Comparison of ENCODE assay signal across 1 cellular context in the genomic region with DNA sequence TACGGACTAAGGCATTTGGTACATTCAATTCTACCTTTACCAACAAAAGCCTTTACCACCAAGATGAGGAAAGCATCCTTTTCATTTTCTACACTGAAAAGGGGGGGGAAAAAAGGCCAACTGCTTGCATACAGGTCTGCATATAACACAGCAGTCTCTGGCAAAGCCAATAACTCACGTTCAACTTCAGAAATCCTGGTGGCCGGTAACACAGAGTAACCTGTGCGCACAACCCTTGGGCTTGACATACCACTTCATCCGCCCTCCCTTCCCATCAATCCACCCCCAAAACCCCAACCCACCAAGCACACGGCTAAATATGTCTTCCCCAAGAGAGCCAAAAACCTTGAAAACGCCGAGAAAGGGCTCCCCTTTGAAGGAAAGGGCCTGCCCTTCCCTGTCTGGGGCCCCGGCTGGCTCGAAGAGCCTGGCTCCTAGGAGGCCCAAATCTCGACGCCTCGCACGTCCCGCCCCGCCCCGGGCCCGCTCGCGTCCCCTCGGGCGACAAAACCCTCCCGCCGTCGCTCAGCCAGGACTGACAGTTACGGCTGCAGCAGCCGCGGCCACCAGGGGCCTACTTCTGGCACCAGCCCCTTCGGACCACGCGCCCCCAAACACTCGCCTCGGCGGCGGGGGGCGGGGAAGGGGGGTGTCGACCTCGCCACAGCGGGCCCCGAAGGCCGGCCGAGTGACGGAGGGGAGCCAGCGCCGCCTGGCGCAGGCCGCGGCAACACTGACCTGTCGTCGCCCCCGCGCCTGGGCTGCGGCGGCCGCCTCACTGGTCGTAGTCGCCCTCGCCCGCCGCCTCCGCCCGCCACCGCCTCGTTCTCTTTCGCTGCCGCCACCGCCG.
TF ChIP-seq lines count a peak whose summit lies in the region.

No MANE protein-coding gene starts in this region.

TF ChIP-seq in HepG2, 621 proteins besides CTCF, POLR2A, EP300 and RAD21 (continued from another document and continues in another):
- TF ChIP-seq, protein P1, sequence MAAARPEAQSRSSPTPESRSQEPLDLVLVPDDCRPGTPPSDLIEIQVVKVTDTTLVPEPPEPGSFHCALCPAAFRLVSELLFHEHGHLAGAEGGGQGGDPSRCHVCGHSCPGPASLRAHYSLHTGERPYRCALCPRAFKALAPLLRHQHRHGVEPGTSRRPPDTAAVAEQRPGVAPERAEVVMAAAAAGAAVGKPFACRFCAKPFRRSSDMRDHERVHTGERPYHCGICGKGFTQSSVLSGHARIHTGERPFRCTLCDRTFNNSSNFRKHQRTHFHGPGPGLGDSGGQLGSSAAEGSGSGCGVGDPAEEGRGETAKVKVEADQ (CRISPR knock-in tag; IDR thresholded peaks at IDR 0.05; ENCODE audit: borderline replicate concordance): 0 out of 2 replicates have a peak, but pooled peaks have one; percentile 35
- TF ChIP-seq, protein P2, sequence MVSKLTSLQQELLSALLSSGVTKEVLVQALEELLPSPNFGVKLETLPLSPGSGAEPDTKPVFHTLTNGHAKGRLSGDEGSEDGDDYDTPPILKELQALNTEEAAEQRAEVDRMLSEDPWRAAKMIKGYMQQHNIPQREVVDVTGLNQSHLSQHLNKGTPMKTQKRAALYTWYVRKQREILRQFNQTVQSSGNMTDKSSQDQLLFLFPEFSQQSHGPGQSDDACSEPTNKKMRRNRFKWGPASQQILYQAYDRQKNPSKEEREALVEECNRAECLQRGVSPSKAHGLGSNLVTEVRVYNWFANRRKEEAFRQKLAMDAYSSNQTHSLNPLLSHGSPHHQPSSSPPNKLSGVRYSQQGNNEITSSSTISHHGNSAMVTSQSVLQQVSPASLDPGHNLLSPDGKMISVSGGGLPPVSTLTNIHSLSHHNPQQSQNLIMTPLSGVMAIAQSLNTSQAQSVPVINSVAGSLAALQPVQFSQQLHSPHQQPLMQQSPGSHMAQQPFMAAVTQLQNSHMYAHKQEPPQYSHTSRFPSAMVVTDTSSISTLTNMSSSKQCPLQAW (CRISPR knock-in tag; IDR thresholded peaks at IDR 0.05): peak; percentile 59; the same call in 1 of the 2 replicates
- no peak for TF ChIP-seq RXRB (CRISPR knock-in tag; IDR thresholded peaks at IDR 0.05; ENCODE audit: borderline replicate concordance)
- TF ChIP-seq ZNF337 (CRISPR knock-in tag; IDR thresholded peaks at IDR 0.05; ENCODE audit: borderline replicate concordance, low read depth): no peak
- peak; percentile 84 for TF ChIP-seq ZFX (CRISPR knock-in tag; IDR thresholded peaks at IDR 0.05; ENCODE audit: low read depth)
- peak; percentile 84 for TF ChIP-seq ASH2L (IDR thresholded peaks at IDR 0.05; ENCODE audit: insufficient read length, low read depth, low read length)
- TF ChIP-seq, protein P3, sequence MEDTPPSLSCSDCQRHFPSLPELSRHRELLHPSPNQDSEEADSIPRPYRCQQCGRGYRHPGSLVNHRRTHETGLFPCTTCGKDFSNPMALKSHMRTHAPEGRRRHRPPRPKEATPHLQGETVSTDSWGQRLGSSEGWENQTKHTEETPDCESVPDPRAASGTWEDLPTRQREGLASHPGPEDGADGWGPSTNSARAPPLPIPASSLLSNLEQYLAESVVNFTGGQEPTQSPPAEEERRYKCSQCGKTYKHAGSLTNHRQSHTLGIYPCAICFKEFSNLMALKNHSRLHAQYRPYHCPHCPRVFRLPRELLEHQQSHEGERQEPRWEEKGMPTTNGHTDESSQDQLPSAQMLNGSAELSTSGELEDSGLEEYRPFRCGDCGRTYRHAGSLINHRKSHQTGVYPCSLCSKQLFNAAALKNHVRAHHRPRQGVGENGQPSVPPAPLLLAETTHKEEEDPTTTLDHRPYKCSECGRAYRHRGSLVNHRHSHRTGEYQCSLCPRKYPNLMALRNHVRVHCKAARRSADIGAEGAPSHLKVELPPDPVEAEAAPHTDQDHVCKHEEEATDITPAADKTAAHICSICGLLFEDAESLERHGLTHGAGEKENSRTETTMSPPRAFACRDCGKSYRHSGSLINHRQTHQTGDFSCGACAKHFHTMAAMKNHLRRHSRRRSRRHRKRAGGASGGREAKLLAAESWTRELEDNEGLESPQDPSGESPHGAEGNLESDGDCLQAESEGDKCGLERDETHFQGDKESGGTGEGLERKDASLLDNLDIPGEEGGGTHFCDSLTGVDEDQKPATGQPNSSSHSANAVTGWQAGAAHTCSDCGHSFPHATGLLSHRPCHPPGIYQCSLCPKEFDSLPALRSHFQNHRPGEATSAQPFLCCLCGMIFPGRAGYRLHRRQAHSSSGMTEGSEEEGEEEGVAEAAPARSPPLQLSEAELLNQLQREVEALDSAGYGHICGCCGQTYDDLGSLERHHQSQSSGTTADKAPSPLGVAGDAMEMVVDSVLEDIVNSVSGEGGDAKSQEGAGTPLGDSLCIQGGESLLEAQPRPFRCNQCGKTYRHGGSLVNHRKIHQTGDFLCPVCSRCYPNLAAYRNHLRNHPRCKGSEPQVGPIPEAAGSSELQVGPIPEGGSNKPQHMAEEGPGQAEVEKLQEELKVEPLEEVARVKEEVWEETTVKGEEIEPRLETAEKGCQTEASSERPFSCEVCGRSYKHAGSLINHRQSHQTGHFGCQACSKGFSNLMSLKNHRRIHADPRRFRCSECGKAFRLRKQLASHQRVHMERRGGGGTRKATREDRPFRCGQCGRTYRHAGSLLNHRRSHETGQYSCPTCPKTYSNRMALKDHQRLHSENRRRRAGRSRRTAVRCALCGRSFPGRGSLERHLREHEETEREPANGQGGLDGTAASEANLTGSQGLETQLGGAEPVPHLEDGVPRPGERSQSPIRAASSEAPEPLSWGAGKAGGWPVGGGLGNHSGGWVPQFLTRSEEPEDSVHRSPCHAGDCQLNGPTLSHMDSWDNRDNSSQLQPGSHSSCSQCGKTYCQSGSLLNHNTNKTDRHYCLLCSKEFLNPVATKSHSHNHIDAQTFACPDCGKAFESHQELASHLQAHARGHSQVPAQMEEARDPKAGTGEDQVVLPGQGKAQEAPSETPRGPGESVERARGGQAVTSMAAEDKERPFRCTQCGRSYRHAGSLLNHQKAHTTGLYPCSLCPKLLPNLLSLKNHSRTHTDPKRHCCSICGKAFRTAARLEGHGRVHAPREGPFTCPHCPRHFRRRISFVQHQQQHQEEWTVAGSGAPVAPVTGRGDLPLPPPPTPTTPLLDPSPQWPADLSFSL (CRISPR knock-in tag; IDR thresholded peaks at IDR 0.05): no peak
- 0 out of 2 replicates have a peak, but pooled peaks have one; percentile 57 for TF ChIP-seq ZNF709 (CRISPR knock-in tag; IDR thresholded peaks at IDR 0.05)
- TF ChIP-seq, protein P4, sequence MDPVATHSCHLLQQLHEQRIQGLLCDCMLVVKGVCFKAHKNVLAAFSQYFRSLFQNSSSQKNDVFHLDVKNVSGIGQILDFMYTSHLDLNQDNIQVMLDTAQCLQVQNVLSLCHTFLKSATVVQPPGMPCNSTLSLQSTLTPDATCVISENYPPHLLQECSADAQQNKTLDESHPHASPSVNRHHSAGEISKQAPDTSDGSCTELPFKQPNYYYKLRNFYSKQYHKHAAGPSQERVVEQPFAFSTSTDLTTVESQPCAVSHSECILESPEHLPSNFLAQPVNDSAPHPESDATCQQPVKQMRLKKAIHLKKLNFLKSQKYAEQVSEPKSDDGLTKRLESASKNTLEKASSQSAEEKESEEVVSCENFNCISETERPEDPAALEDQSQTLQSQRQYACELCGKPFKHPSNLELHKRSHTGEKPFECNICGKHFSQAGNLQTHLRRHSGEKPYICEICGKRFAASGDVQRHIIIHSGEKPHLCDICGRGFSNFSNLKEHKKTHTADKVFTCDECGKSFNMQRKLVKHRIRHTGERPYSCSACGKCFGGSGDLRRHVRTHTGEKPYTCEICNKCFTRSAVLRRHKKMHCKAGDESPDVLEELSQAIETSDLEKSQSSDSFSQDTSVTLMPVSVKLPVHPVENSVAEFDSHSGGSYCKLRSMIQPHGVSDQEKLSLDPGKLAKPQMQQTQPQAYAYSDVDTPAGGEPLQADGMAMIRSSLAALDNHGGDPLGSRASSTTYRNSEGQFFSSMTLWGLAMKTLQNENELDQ (CRISPR knock-in tag; IDR thresholded peaks at IDR 0.05; ENCODE audit: borderline replicate concordance): no peak
- TF ChIP-seq ZSCAN25 (CRISPR knock-in tag; IDR thresholded peaks at IDR 0.05): no peak
- no peak for TF ChIP-seq ZNF605 (CRISPR knock-in tag; IDR thresholded peaks at IDR 0.05)
- TF ChIP-seq, protein P5, sequence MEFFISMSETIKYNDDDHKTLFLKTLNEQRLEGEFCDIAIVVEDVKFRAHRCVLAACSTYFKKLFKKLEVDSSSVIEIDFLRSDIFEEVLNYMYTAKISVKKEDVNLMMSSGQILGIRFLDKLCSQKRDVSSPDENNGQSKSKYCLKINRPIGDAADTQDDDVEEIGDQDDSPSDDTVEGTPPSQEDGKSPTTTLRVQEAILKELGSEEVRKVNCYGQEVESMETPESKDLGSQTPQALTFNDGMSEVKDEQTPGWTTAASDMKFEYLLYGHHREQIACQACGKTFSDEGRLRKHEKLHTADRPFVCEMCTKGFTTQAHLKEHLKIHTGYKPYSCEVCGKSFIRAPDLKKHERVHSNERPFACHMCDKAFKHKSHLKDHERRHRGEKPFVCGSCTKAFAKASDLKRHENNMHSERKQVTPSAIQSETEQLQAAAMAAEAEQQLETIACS (CRISPR knock-in tag; IDR thresholded peaks at IDR 0.05): 0 out of 2 replicates have a peak, but pooled peaks have one; percentile 8
- TF ChIP-seq GZF1 (CRISPR knock-in tag; IDR thresholded peaks at IDR 0.05): 0 out of 2 replicates have a peak, but pooled peaks have one; percentile 48
- TF ChIP-seq, protein P6, sequence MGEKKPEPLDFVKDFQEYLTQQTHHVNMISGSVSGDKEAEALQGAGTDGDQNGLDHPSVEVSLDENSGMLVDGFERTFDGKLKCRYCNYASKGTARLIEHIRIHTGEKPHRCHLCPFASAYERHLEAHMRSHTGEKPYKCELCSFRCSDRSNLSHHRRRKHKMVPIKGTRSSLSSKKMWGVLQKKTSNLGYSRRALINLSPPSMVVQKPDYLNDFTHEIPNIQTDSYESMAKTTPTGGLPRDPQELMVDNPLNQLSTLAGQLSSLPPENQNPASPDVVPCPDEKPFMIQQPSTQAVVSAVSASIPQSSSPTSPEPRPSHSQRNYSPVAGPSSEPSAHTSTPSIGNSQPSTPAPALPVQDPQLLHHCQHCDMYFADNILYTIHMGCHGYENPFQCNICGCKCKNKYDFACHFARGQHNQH (CRISPR knock-in tag; IDR thresholded peaks at IDR 0.05): no peak
- TF ChIP-seq TBX2 (CRISPR knock-in tag; IDR thresholded peaks at IDR 0.05; ENCODE audit: borderline replicate concordance): peak; percentile 62; the same call in 1 of the 2 replicates
- TF ChIP-seq ZNF510 (CRISPR knock-in tag; IDR thresholded peaks at IDR 0.05; ENCODE audit: low read depth): no peak
- TF ChIP-seq NCOA5 (CRISPR knock-in tag; IDR thresholded peaks at IDR 0.05): no peak
- TF ChIP-seq, protein P7, sequence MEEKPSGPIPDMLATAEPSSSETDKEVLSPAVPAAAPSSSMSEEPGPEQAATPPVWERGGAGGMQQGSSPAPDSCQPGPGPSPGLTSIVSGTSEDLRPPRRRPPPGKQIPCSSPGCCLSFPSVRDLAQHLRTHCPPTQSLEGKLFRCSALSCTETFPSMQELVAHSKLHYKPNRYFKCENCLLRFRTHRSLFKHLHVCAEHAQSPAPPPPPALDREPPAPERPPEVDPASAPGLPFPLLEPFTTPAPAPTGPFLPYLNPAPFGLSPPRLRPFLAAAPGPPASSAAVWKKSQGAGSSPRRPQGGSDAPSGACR (CRISPR knock-in tag; IDR thresholded peaks at IDR 0.05): no peak; the same call in 1 of the 2 replicates
- TF ChIP-seq HNRNPK (IDR thresholded peaks at IDR 0.05; ENCODE audit: low read depth, low read length, poor library complexity, severe bottlenecking): peak; percentile 63
- TF ChIP-seq NR2F2 (IDR thresholded peaks at IDR 0.05; ENCODE audit: borderline replicate concordance, low read depth): no peak
- no peak for TF ChIP-seq ZNF562 (CRISPR knock-in tag; IDR thresholded peaks at IDR 0.05; ENCODE audit: borderline replicate concordance)
- TF ChIP-seq ZNF616 (CRISPR knock-in tag; IDR thresholded peaks at IDR 0.05; ENCODE audit: low read depth): no peak
- no peak for TF ChIP-seq PHB2 (IDR thresholded peaks at IDR 0.05; ENCODE audit: partially characterized antibody)
- TF ChIP-seq ZNF225 (CRISPR knock-in tag; IDR thresholded peaks at IDR 0.05): peak; percentile 23; the same call in 1 of the 2 replicates
- no peak for TF ChIP-seq ZNF354B (CRISPR knock-in tag; IDR thresholded peaks at IDR 0.05)
- TF ChIP-seq ZNF724P (CRISPR knock-in tag; IDR thresholded peaks at IDR 0.05; ENCODE audit: borderline replicate concordance): peak; percentile 48; the same call in 1 of the 2 replicates
- no peak for TF ChIP-seq BRCA1 (CRISPR knock-in tag; IDR thresholded peaks at IDR 0.05)
- TF ChIP-seq DMAP1 (CRISPR knock-in tag; IDR thresholded peaks at IDR 0.05): no peak
- TF ChIP-seq ZMYM4 (CRISPR knock-in tag; IDR thresholded peaks at IDR 0.05): peak; percentile 72
- TF ChIP-seq KAT7 (CRISPR knock-in tag; IDR thresholded peaks at IDR 0.05; ENCODE audit: borderline replicate concordance): no peak
- TF ChIP-seq ZNF761 (CRISPR knock-in tag; conservative IDR thresholded peaks at IDR 0.05): peak; percentile 43; the same call in 1 of the 2 replicates
- TF ChIP-seq ZNF274 (CRISPR knock-in tag; IDR thresholded peaks at IDR 0.05): peak; percentile 37
- no peak for TF ChIP-seq NFE2L2 (IDR thresholded peaks at IDR 0.05; ENCODE audit: low read length)
- TF ChIP-seq ZSCAN21 (CRISPR knock-in tag; IDR thresholded peaks at IDR 0.05; ENCODE audit: borderline replicate concordance): no peak; the same call in 1 of the 2 replicates
- peak; percentile 62; the same call in 1 of the 2 replicates for TF ChIP-seq RNF2 (conservative IDR thresholded peaks at IDR 0.05; ENCODE audit: low read depth)
- TF ChIP-seq RARA (CRISPR knock-in tag; IDR thresholded peaks at IDR 0.05): peak; percentile 19
- TF ChIP-seq ZNF777 (CRISPR knock-in tag; IDR thresholded peaks at IDR 0.05): peak; percentile 67
- TF ChIP-seq, protein P8, sequence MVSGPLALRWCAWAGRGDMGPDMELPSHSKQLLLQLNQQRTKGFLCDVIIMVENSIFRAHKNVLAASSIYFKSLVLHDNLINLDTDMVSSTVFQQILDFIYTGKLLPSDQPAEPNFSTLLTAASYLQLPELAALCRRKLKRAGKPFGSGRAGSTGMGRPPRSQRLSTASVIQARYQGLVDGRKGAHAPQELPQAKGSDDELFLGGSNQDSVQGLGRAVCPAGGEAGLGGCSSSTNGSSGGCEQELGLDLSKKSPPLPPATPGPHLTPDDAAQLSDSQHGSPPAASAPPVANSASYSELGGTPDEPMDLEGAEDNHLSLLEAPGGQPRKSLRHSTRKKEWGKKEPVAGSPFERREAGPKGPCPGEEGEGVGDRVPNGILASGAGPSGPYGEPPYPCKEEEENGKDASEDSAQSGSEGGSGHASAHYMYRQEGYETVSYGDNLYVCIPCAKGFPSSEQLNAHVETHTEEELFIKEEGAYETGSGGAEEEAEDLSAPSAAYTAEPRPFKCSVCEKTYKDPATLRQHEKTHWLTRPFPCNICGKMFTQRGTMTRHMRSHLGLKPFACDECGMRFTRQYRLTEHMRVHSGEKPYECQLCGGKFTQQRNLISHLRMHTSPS (CRISPR knock-in tag; IDR thresholded peaks at IDR 0.05; ENCODE audit: low read depth): 0 out of 2 replicates have a peak, but pooled peaks have one; percentile 44
- TF ChIP-seq, protein P9, sequence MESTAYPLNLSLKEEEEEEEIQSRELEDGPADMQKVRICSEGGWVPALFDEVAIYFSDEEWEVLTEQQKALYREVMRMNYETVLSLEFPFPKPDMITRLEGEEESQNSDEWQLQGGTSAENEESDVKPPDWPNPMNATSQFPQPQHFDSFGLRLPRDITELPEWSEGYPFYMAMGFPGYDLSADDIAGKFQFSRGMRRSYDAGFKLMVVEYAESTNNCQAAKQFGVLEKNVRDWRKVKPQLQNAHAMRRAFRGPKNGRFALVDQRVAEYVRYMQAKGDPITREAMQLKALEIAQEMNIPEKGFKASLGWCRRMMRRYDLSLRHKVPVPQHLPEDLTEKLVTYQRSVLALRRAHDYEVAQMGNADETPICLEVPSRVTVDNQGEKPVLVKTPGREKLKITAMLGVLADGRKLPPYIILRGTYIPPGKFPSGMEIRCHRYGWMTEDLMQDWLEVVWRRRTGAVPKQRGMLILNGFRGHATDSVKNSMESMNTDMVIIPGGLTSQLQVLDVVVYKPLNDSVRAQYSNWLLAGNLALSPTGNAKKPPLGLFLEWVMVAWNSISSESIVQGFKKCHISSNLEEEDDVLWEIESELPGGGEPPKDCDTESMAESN (CRISPR knock-in tag; conservative IDR thresholded peaks at IDR 0.05): peak; percentile 92
